14 cellular contexts compared by ENCODE assay signal in the genomic region with DNA sequence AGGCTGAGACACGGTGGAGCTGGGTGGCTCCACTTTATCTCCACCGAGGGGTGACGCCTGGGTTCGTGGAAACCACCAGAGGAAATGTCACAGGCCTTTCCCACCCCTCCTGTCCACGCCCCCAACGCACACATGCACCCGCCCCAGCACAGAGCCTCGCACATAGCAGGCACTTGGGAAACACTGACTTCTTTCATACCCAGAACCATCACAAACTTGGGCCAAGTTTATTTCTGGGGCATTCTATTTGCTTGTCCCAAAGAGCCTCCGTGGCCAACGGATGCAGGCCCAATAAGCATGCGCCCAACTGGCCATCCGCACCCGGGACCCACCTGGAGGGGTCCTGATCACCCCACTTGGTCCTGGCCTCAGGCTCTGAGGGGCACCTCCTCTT. TPM values are rescaled to one million over a fixed set of nuclear protein-coding genes. Genes with fewer than 3 reads are reported as not detected.
A peak's percentile ranks its signal among the peaks of the same experiment; 100 is the strongest.
DNase-seq lines count a peak whose midpoint lies in the region; ATAC-seq and TF ChIP-seq lines count a peak whose summit lies in the region.
"Had no signal": no experiment of that assay in that cellular context is flagged by ENCODE, and none has a peak within 500 bp of the region (broad histone marks: within the 10 kb centered on the region; RNA-seq: fewer than 3 reads in every experiment).

No MANE protein-coding gene starts in this region.

- DNase-seq in lower lobe of right lung = no peak
- no peak for DNase-seq in GM13976 (ENCODE audit: low spot score)
- DNase-seq in NCI-H2081 (lab: John Stamatoyannopoulos, UW) = no peak
- no peak for DNase-seq in inferior parietal cortex (ENCODE audit: extremely low spot score)
- DNase-seq: activated CD8-positive, alpha-beta memory T cell treated with anti-CD3 and anti-CD28 coated beads, Interleukin-2, amount 50 U/mL, for 4 hours; DMS153; kidney glomerular epithelial cell; NCI-H2029; stimulated activated CD4-positive, alpha-beta T cell treated with anti-CD3 and anti-CD28 coated beads, Interleukin-15, amount 100 ng/mL, for 24 hours had no signal

- H3K4me1 ChIP-seq in HEK293 (ENCODE audit: control insufficient read depth, insufficient read depth, low read length) = peaks cover 6% of the 10 kb centered on the region
- H3K4me1 ChIP-seq in lower lobe of right lung = peaks cover 91% of the 10 kb centered on the region
- H3K4me1 ChIP-seq in stomach smooth muscle (ENCODE audit: control insufficient read depth, insufficient read depth, low read length) = peaks cover 90% of the 10 kb centered on the region

- H3K27me3 ChIP-seq in lower lobe of right lung (ENCODE audit: low read depth) = no peaks in the 10 kb centered on the region
- no peaks in the 10 kb centered on the region for H3K27me3 ChIP-seq in stomach smooth muscle (ENCODE audit: control insufficient read depth in 1 of 2, insufficient read depth in 2 of 2, low read length in 2 of 2)
- H3K27me3 ChIP-seq: SJSA1 had no signal

- H3K36me3 ChIP-seq in HEK293 (ENCODE audit: control insufficient read depth in 2 of 2, insufficient read depth in 1 of 2, low read length in 2 of 2) (peaks cover 0 to 15% of the 10 kb centered on the region in 2 experiments; a peak in 1 of 3 replicates), lower lobe of right lung (no peaks in the 10 kb centered on the region), stomach smooth muscle (ENCODE audit: control insufficient read depth in 2 of 2, insufficient read depth in 2 of 2, low read length in 2 of 2) (no peaks in the 10 kb centered on the region)

- ATAC-seq in lower lobe of right lung (no peak), GM18511 (IDR thresholded peaks at IDR 0.05; ENCODE audit: unreplicated experiment) (no peak)

- CTCF ChIA-PET in HEK293 (lab: Yijun Ruan, JAX) = interaction anchor here (1.1 to 1.2 kb wide), 2 partner anchors 15 to 49 kb away, joined by 3 read pairs; no protein-coding TSS in a partner anchor

- H3K27ac ChIP-seq in HEK293 (ENCODE audit: extremely low read depth, low read depth, low read length) (no peak overlapping the region), cingulate gyrus (ENCODE audit: low read depth, low read length) (peak overlapping the region; percentile 98), lower lobe of right lung (peak overlapping the region; percentile 88), stomach smooth muscle (ENCODE audit: low read length) (peak overlapping the region; percentile 95)

- in situ Hi-C loops in GM13976 (cut with MboI; ENCODE audit: low sequenced_read_pairs, unreplicated experiment) = no loop called here

- TF ChIP-seq CTCF in HEK293 (tag by site-specific recombination; IDR thresholded peaks at IDR 0.05) = no peak
- no peak for TF ChIP-seq CTCF in lower lobe of right lung (IDR thresholded peaks at IDR 0.05)
- no peak for TF ChIP-seq CTCF in GM13976 (IDR thresholded peaks at IDR 0.05; ENCODE audit: borderline replicate concordance, control extremely low read depth, extremely low read depth, insufficient read depth, missing control alignments)

- H3K4me3 ChIP-seq in HEK293 (ENCODE audit: low read depth, low read length) (no peak overlapping the region), lower lobe of right lung (peak overlapping the region; percentile 17), stomach smooth muscle (ENCODE audit: low read length in 2 of 2) (no peak overlapping the region)
- H3K4me3 ChIP-seq: SJSA1 had no signal

- H3K9me3 ChIP-seq in HEK293 (ENCODE audit: control insufficient read depth, insufficient read depth, low read depth, low read length) (no peaks in the 10 kb centered on the region), lower lobe of right lung (no peaks in the 10 kb centered on the region), stomach smooth muscle (ENCODE audit: control insufficient read depth in 2 of 2, low read length in 2 of 2) (no peaks in the 10 kb centered on the region)
- H3K9me3 ChIP-seq: SJSA1 had no signal

- intact Hi-C loops in lower lobe of right lung (cut with DNase I) = no loop called here

- POLR2A ChIA-PET in HEK293 (lab: Yijun Ruan, JAX) = interaction anchor here (0.5 kb wide), 1 partner anchor 153 kb away, joined by 5 read pairs; no protein-coding TSS in a partner anchor

- peak overlapping the region; percentile 29 to 39 for H3K9ac ChIP-seq in stomach smooth muscle (ENCODE audit: low read length in 2 of 2)

TF ChIP-seq in HEK293, 187 proteins besides CTCF, POLR2A, EP300 and RAD21:
- peak; percentile 79 for TF ChIP-seq KLF1 (tag by site-specific recombination; IDR thresholded peaks at IDR 0.05)
- TF ChIP-seq ZNF571 (tag by site-specific recombination; IDR thresholded peaks at IDR 0.05) = no peak
- no peak for TF ChIP-seq ZNF473 (tag by site-specific recombination; IDR thresholded peaks at IDR 0.05)
- TF ChIP-seq, protein P1, sequence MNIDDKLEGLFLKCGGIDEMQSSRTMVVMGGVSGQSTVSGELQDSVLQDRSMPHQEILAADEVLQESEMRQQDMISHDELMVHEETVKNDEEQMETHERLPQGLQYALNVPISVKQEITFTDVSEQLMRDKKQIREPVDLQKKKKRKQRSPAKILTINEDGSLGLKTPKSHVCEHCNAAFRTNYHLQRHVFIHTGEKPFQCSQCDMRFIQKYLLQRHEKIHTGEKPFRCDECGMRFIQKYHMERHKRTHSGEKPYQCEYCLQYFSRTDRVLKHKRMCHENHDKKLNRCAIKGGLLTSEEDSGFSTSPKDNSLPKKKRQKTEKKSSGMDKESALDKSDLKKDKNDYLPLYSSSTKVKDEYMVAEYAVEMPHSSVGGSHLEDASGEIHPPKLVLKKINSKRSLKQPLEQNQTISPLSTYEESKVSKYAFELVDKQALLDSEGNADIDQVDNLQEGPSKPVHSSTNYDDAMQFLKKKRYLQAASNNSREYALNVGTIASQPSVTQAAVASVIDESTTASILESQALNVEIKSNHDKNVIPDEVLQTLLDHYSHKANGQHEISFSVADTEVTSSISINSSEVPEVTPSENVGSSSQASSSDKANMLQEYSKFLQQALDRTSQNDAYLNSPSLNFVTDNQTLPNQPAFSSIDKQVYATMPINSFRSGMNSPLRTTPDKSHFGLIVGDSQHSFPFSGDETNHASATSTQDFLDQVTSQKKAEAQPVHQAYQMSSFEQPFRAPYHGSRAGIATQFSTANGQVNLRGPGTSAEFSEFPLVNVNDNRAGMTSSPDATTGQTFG (tag by site-specific recombination; IDR thresholded peaks at IDR 0.05; ENCODE audit: borderline replicate concordance) = no peak

RNA-seq across cellular contexts. Expression of a gene that starts 3.3 kb away (rescaled TPM):
- 65.1 TPM for total RNA-seq in lower lobe of right lung

RNA-seq across cellular contexts. Expression of a gene that starts 29.4 kb away (rescaled TPM):
- total RNA-seq in lower lobe of right lung = not detected
- total RNA-seq: SJSA1 had no signal

RNA-seq across cellular contexts. Expression of a gene that starts 41.2 kb away (rescaled TPM):
- 0.44 TPM for total RNA-seq in lower lobe of right lung
- total RNA-seq: SJSA1 had no signal
